ENCODE assay signal across 8 cellular contexts in the genomic region with DNA sequence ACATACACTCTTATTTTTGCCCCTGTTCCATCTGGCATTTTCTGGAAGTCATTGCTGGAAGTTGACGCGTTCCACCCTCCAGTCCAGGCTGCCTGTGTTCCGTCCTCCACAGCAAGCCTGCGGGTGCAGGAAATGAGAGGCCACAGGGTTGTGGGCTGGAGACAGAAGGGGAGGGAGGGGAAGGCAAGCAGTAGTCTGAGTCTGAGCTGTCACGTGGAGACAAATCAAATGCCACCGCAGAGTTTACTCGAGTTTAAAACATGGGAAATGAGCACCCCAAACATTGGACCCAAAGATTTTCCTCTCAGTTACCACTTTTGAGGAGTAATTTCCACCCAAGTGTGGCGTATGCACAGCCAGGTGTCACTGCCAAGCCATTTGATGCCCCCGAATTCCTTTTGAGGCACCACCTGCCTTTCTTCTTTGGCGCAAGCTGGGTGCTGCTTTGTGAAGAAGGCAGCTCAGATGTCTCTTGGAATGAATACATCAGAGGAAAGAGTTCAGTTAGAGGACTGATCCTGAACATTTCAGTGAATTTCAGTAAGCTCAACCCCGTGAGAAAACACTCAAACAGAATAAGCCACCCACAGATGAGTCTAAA.
DNase-seq lines count a peak whose midpoint lies in the region; ATAC-seq and TF ChIP-seq lines count a peak whose summit lies in the region.

No MANE protein-coding gene starts in this region.

- H3K4me3 Mint-ChIP-seq in activated T-helper 2 cell treated with anti-CD3 and anti-CD28 coated beads, Interferon-gamma antibody, Interleukin-2, Interleukin-4, amounts not matched to agents 10 μg/mL and 5 μg/mL and 100 μg/mL, durations not matched to agents 14 hours and 24 hours and 36 hours (ENCODE audit: low read depth): no peak overlapping the region

- DNase-seq in activated gamma-delta T cell treated with Interleukin-2 at 50 U/mL for 16 hours (peak; percentile 65), activated gamma-delta T cell (lab: John Stamatoyannopoulos, UW) (no peak), iris pigment epithelial cell (ENCODE audit: low read depth) (peak; percentile 62), NCI-H1105 (lab: John Stamatoyannopoulos, UW) (no peak), GM10248 (ENCODE audit: extremely low spot score) (no peak)
- DNase-seq in activated T-helper 2 cell treated with anti-CD3 and anti-CD28 coated beads, Interferon-gamma antibody, Interleukin-2, Interleukin-4, amounts not matched to agents 10 μg/mL and 5 μg/mL and 100 μg/mL, durations not matched to agents 14 hours and 24 hours and 36 hours (ENCODE audit: low spot score): peak; percentile 65
- DNase-seq in stimulated activated CD8-positive, alpha-beta memory T cell treated with anti-CD3 and anti-CD28 coated beads, Interleukin-12 subunit alpha, Interleukin-12 subunit beta, amount 100 ng/mL, for 4 hours (ENCODE audit: low read depth): peak; percentile 30

- H3K27me3 Mint-ChIP-seq in activated T-helper 2 cell treated with anti-CD3 and anti-CD28 coated beads, Interferon-gamma antibody, Interleukin-2, Interleukin-4, amounts not matched to agents 10 μg/mL and 5 μg/mL and 100 μg/mL, durations not matched to agents 14 hours and 24 hours and 36 hours (ENCODE audit: low read depth): peaks cover 21% of the 10 kb centered on the region

- intact Hi-C loops in activated T-helper 2 cell treated with anti-CD3 and anti-CD28 coated beads, Interferon-gamma antibody, Interleukin-2, Interleukin-4, amounts not matched to agents 10 μg/mL and 5 μg/mL and 100 μg/mL, durations not matched to agents 14 hours and 24 hours and 36 hours (cut with micrococcal nuclease): loop anchor here (1.0 kb wide), 1 partner anchor 113 kb away; no protein-coding TSS in a partner anchor

- H3K27ac Mint-ChIP-seq in activated T-helper 2 cell treated with anti-CD3 and anti-CD28 coated beads, Interferon-gamma antibody, Interleukin-2, Interleukin-4, amounts not matched to agents 10 μg/mL and 5 μg/mL and 100 μg/mL, durations not matched to agents 14 hours and 24 hours and 36 hours: no peak overlapping the region

- ATAC-seq in GM21825 (IDR thresholded peaks at IDR 0.05; ENCODE audit: unreplicated experiment): no peak

- H3K9me3 Mint-ChIP-seq in activated T-helper 2 cell treated with anti-CD3 and anti-CD28 coated beads, Interferon-gamma antibody, Interleukin-2, Interleukin-4, amounts not matched to agents 10 μg/mL and 5 μg/mL and 100 μg/mL, durations not matched to agents 14 hours and 24 hours and 36 hours: no peaks in the 10 kb centered on the region

- CTCF ChIA-PET in GM10248 (lab: Yijun Ruan, JAX): interaction anchor here (1.0 to 1.1 kb wide), 2 partner anchors 10 to 13 kb away, joined by 3 to 7 read pairs; no protein-coding TSS in a partner anchor

- H3K4me1 Mint-ChIP-seq in activated T-helper 2 cell treated with anti-CD3 and anti-CD28 coated beads, Interferon-gamma antibody, Interleukin-2, Interleukin-4, amounts not matched to agents 10 μg/mL and 5 μg/mL and 100 μg/mL, durations not matched to agents 14 hours and 24 hours and 36 hours (ENCODE audit: low read depth): peaks cover 9% of the 10 kb centered on the region

- POLR2A ChIA-PET in GM10248 (lab: Yijun Ruan, JAX): no interaction called here

- no peak for TF ChIP-seq CTCF in GM10248 (IDR thresholded peaks at IDR 0.05; ENCODE audit: control extremely low read depth, extremely low read depth, low read depth, missing control alignments)

- no peaks in the 10 kb centered on the region for H3K36me3 Mint-ChIP-seq in activated T-helper 2 cell treated with anti-CD3 and anti-CD28 coated beads, Interferon-gamma antibody, Interleukin-2, Interleukin-4, amounts not matched to agents 10 μg/mL and 5 μg/mL and 100 μg/mL, durations not matched to agents 14 hours and 24 hours and 36 hours (ENCODE audit: low read depth)

Comparison
In these comparisons a context has a peak if more than half of its experiments do, and no peak if none do; other contexts are left out.
1. DNase-seq: peak in activated gamma-delta T cell treated with Interleukin-2 at 50 U/mL for 16 hours (single experiment), activated T-helper 2 cell treated with anti-CD3 and anti-CD28 coated beads, Interferon-gamma antibody, Interleukin-2, Interleukin-4, amounts not matched to agents 10 μg/mL and 5 μg/mL and 100 μg/mL, durations not matched to agents 14 hours and 24 hours and 36 hours (single experiment), iris pigment epithelial cell (single experiment) and stimulated activated CD8-positive, alpha-beta memory T cell treated with anti-CD3 and anti-CD28 coated beads, Interleukin-12 subunit alpha, Interleukin-12 subunit beta, amount 100 ng/mL, for 4 hours (single experiment); none in activated gamma-delta T cell (single experiment), NCI-H1105 (single experiment) and GM10248 (single experiment).